Comparison of ENCODE assay signal across 14 cellular contexts in genomic region chr1:162028726-162029125, GRCh38.
A peak's percentile ranks its signal among the peaks of the same experiment; 100 is the strongest.
DNase-seq lines count a peak whose midpoint lies in the region; ATAC-seq lines count a peak whose summit lies in the region.
"Had no signal": no experiment of that assay in that cellular context is flagged by ENCODE, and none has a peak within 500 bp of the region (broad histone marks: within the 10 kb centered on the region; RNA-seq: fewer than 3 reads in every experiment).

No MANE protein-coding gene starts in this region.

- H3K36me3 Mint-ChIP-seq in memory B cell, result peaks cover 2% of the 10 kb centered on the region
- H3K36me3 Mint-ChIP-seq in activated T-cell treated with anti-CD3 and anti-CD28 coated beads, Interleukin-2, amount 50 U/mL, for 24 hours (ENCODE audit: low read depth), result no peaks in the 10 kb centered on the region
- H3K36me3 Mint-ChIP-seq: activated naive CD4-positive, alpha-beta T cell treated with anti-CD3 and anti-CD28 coated beads, Interleukin-2, amount 50 U/mL, for 72 hours had no signal

- ATAC-seq in GM18867 (IDR thresholded peaks at IDR 0.05; ENCODE audit: unreplicated experiment) (peak; percentile 74), HG02981 (IDR thresholded peaks at IDR 0.05; ENCODE audit: unreplicated experiment) (peak; percentile 59), memory B cell (ENCODE audit: low read depth) (peak; percentile 87), GM21515 (IDR thresholded peaks at IDR 0.05; ENCODE audit: unreplicated experiment) (no peak)
- ATAC-seq: activated naive CD4-positive, alpha-beta T cell treated with anti-CD3 and anti-CD28 coated beads, Interleukin-2, amount 50 U/mL, for 72 hours; HCT116 had no signal

- no peak overlapping the region for H3K27ac Mint-ChIP-seq in memory B cell
- no peak overlapping the region for H3K27ac Mint-ChIP-seq in activated T-cell treated with anti-CD3 and anti-CD28 coated beads, Interleukin-2, amount 50 U/mL, for 24 hours
- H3K27ac Mint-ChIP-seq: activated naive CD4-positive, alpha-beta T cell treated with anti-CD3 and anti-CD28 coated beads, Interleukin-2, amount 50 U/mL, for 72 hours had no signal

- peaks cover 6% of the 10 kb centered on the region for H3K4me1 Mint-ChIP-seq in memory B cell
- H3K4me1 Mint-ChIP-seq in activated T-cell treated with anti-CD3 and anti-CD28 coated beads, Interleukin-2, amount 50 U/mL, for 24 hours (ENCODE audit: low read depth), result peaks cover 6% of the 10 kb centered on the region

- H3K4me3 Mint-ChIP-seq in memory B cell, result no peak overlapping the region
- H3K4me3 Mint-ChIP-seq in activated T-cell treated with anti-CD3 and anti-CD28 coated beads, Interleukin-2, amount 50 U/mL, for 24 hours, result no peak overlapping the region

- peak; percentile 34 for DNase-seq in OCI-M1 (lab: John Stamatoyannopoulos, UW)
- no peak for DNase-seq in memory B cell (ENCODE audit: low spot score in 2 of 2)
- DNase-seq in DMS53 (lab: John Stamatoyannopoulos, UW), result no peak
- DNase-seq in stimulated activated CD4-positive, alpha-beta T cell treated with anti-CD3 and anti-CD28 coated beads, Interleukin-12 subunit alpha, Interleukin-12 subunit beta, amount 100 ng/mL, for 4 hours, result no peak
- DNase-seq in activated T-cell treated with anti-CD3 and anti-CD28 coated beads, Interleukin-2, amount 50 U/mL, for 24 hours, result no peak
- DNase-seq: activated CD4-positive, alpha-beta T cell treated with anti-CD3 and anti-CD28 coated beads, Interleukin-2, amount 50 U/mL, for 4 hours; kidney glomerular epithelial cell; pancreas; Right ventricle myocardium superior had no signal

- peaks cover 24% of the 10 kb centered on the region for H3K27me3 Mint-ChIP-seq in memory B cell
- peaks cover 46% of the 10 kb centered on the region for H3K27me3 Mint-ChIP-seq in activated T-cell treated with anti-CD3 and anti-CD28 coated beads, Interleukin-2, amount 50 U/mL, for 24 hours

- no peaks in the 10 kb centered on the region for H3K9me3 Mint-ChIP-seq in memory B cell
- no peaks in the 10 kb centered on the region for H3K9me3 Mint-ChIP-seq in activated T-cell treated with anti-CD3 and anti-CD28 coated beads, Interleukin-2, amount 50 U/mL, for 24 hours
- H3K9me3 Mint-ChIP-seq: activated naive CD4-positive, alpha-beta T cell treated with anti-CD3 and anti-CD28 coated beads, Interleukin-2, amount 50 U/mL, for 72 hours had no signal
